Comparison of ENCODE assay signal across 4 cellular contexts in genomic region chr5:175279506-175279905, GRCh38.
"Had no signal": no experiment of that assay in that cellular context is flagged by ENCODE, and none has a peak within 500 bp of the region (broad histone marks: within the 10 kb centered on the region; RNA-seq: fewer than 3 reads in every experiment).

No MANE protein-coding gene starts in this region.

- DNase-seq: IMR-90, KBM-7 had no signal

- H3K4me3 ChIP-seq: K562 had no signal

- H3K27ac ChIP-seq: HL-60 had no signal
